Comparison of ENCODE assay signal across 24 cellular contexts in the genomic region with DNA sequence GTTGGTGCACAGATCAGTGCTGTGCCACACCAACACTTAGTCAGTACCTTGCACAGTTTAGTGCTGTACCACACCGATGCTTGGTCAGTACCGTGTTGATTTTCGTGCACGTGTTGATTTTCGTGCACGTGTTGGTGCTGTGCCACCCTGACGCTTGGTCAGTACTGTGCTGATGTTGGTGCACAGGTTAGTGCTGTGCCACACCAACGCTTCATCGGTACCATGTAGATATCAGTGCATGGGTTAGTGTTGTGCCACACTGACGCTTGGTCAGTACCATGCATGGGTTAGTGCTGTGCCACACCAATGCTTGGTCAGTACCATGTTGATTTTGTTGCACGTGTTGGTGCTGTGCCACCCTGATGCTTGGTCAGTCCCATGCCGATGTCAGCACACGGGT.
"Had no signal": no experiment of that assay in that cellular context is flagged by ENCODE, and none has a peak within 500 bp of the region (broad histone marks: within the 10 kb centered on the region; RNA-seq: fewer than 3 reads in every experiment).

No MANE protein-coding gene starts in this region.

- H3K36me3 ChIP-seq: colonic mucosa, esophagus squamous epithelium, gastrocnemius medialis, left lung, lower lobe of right lung had no signal

- H3K9me3 ChIP-seq: colonic mucosa, esophagus squamous epithelium, gastrocnemius medialis, heart right ventricle, left lung, lower lobe of right lung, mucosa of descending colon had no signal

- H3K27ac ChIP-seq: colonic mucosa, epithelial cell of prostate, esophagus squamous epithelium, gastrocnemius medialis, heart right ventricle, left lung, lower lobe of right lung had no signal

- FAIRE-seq: endometrium, islet of Langerhans, keratinocyte had no signal

- ATAC-seq: effector memory CD8-positive, alpha-beta T cell; esophagus mucosa; gastrocnemius medialis; heart right ventricle; left cardiac atrium; left lung; left ventricle myocardium superior; lower lobe of right lung; mucosa of descending colon had no signal

- DNase-seq: colonic mucosa; cortex of kidney; effector CD8-positive, alpha-beta T cell; effector memory CD8-positive, alpha-beta T cell; endodermal cell; erythroblast; esophagus squamous epithelium; foreskin fibroblast; foreskin melanocyte; gastrocnemius medialis; glutamatergic neuron; heart right ventricle; hippocampal formation; left cardiac atrium; left lung; left ventricle myocardium superior; mesenchymal stem cell had no signal

- H3K27me3 ChIP-seq: colonic mucosa, esophagus squamous epithelium, gastrocnemius medialis, heart right ventricle, left lung had no signal

- H3K4me3 ChIP-seq: colonic mucosa, esophagus squamous epithelium, gastrocnemius medialis, heart right ventricle, left lung, lower lobe of right lung, mucosa of descending colon had no signal

- H3K4me1 ChIP-seq: colonic mucosa, gastrocnemius medialis had no signal
